13 cellular contexts compared by ENCODE assay signal in genomic region chr11:108170191-108170590, GRCh38. TPM values are rescaled to one million over a fixed set of nuclear protein-coding genes. Genes with fewer than 3 reads are reported as not detected.
DNase-seq lines count a peak whose midpoint lies in the region; ATAC-seq, FAIRE-seq and TF ChIP-seq lines count a peak whose summit lies in the region.
"Had no signal": no experiment of that assay in that cellular context is flagged by ENCODE, and none has a peak within 500 bp of the region (broad histone marks: within the 10 kb centered on the region; RNA-seq: fewer than 3 reads in every experiment).

No MANE protein-coding gene starts in this region.

- ATAC-seq in HG02610 (IDR thresholded peaks at IDR 0.05; ENCODE audit: unreplicated experiment): peak; percentile 65
- ATAC-seq in GM12878: peak; percentile 66

- H3K4me1 ChIP-seq in GM12878 (ENCODE audit: control insufficient read depth, insufficient read depth, low read length) (peaks cover 13% of the 10 kb centered on the region), osteoblast (ENCODE audit: insufficient read depth, low read length) (no peaks in the 10 kb centered on the region)

- RAD21 ChIA-PET in GM12878 (lab: Charles Lee; ENCODE audit: unreplicated experiment): no interaction called here

- no peak for FAIRE-seq in GM12878 (lab: Jason Lieb, UNC)

- H3K27ac Mint-ChIP-seq in activated T-cell treated with anti-CD3 and anti-CD28 coated beads, Interleukin-2, amount 50 U/mL, for 24 hours: peak overlapping the region; percentile 91

- H3K36me3 ChIP-seq in GM12878 (ENCODE audit: control insufficient read depth in 2 of 2, insufficient read depth in 2 of 2, low read length in 1 of 2) (peaks cover 4 to 34% of the 10 kb centered on the region in 2 experiments), osteoblast (ENCODE audit: insufficient read depth, low read length) (peaks cover 34% of the 10 kb centered on the region)

- peaks cover 96% of the 10 kb centered on the region for H3K36me3 Mint-ChIP-seq in activated T-cell treated with anti-CD3 and anti-CD28 coated beads, Interleukin-2, amount 50 U/mL, for 24 hours (ENCODE audit: low read depth)

- CTCF ChIA-PET in GM12878 (lab: Yijun Ruan, JAX): no interaction called here

- in situ Hi-C loops in GM12878 (cut with MboI): no loop called here

- TF ChIP-seq RAD21 in GM12878 (IDR thresholded peaks at IDR 0.05; ENCODE audit: insufficient read depth, low read depth, low read length): no peak

- intact Hi-C loops in GM12878 (cut with micrococcal nuclease; ENCODE audit: unreplicated experiment): no loop called here

- H3K27ac ChIP-seq in GM12878 (ENCODE audit: control insufficient read depth, insufficient read depth) (peak overlapping the region; percentile 43), osteoblast (ENCODE audit: low read depth, low read length) (peak overlapping the region; percentile 29)

- no peaks in the 10 kb centered on the region for H4K20me1 ChIP-seq in GM12878 (ENCODE audit: control insufficient read depth, insufficient read depth)
- H4K20me1 ChIP-seq in osteoblast (ENCODE audit: insufficient read depth, low read length): no peaks in the 10 kb centered on the region

- no peak for TF ChIP-seq CTCF in GM12878 (IDR thresholded peaks at IDR 0.05 in 2 of 3, conservative IDR thresholded peaks at IDR 0.05 in 1 of 3; ENCODE audit: control insufficient read depth in 2 of 3, extremely low read depth in 1 of 3, insufficient read depth in 1 of 3, low read depth in 3 of 3, low read length in 3 of 3)
- TF ChIP-seq CTCF in osteoblast (IDR thresholded peaks at IDR 0.05; ENCODE audit: extremely low read depth, low read depth, low read length): no peak

- H3K4me2 ChIP-seq in GM12878 (ENCODE audit: control insufficient read depth, insufficient read depth): peak overlapping the region; percentile 35; the same call in 1 of the 2 replicates
- H3K4me2 ChIP-seq in osteoblast (ENCODE audit: insufficient read depth, low read length): peak overlapping the region; percentile 71

- TF ChIP-seq EP300 in GM12878 (IDR thresholded peaks at IDR 0.05; ENCODE audit: borderline replicate concordance in 1 of 2, control insufficient read depth in 1 of 2, low read depth in 2 of 2, low read length in 2 of 2): no peak

- BruUV-seq in GM12878 (replicated peaks; lab: Mats Ljungman, UMichigan): no TSS peak

- no peak for TF ChIP-seq POLR2A in GM12878 (IDR thresholded peaks at IDR 0.05; ENCODE audit: low read depth, low read length)

- 19% methylated on average over 2 of the region's 2 CpGs for WGBS in GM12878 (ENCODE audit: insufficient coverage, insufficient replicate concordance, low lambda C conversion rate, missing lambda C conversion rate)

- H3K9me3 ChIP-seq in GM12878 (replicated peaks; ENCODE audit: control insufficient read depth, insufficient read depth, low read length) (no peaks in the 10 kb centered on the region), osteoblast (ENCODE audit: low read depth, low read length) (no peaks in the 10 kb centered on the region)

- H3K27me3 ChIP-seq in GM12878 (replicated peaks in 1 of 2; ENCODE audit: control insufficient read depth in 2 of 2, insufficient read depth in 2 of 2, low read length in 1 of 2): no peaks in the 10 kb centered on the region
- H3K27me3 ChIP-seq in osteoblast (ENCODE audit: insufficient read depth, low read length): no peaks in the 10 kb centered on the region

- H3K79me2 ChIP-seq in GM12878 (ENCODE audit: control insufficient read depth, insufficient read depth, low read length): no peaks in the 10 kb centered on the region
- no peaks in the 10 kb centered on the region for H3K79me2 ChIP-seq in osteoblast (ENCODE audit: insufficient read depth, low read length)

- H3K4me1 Mint-ChIP-seq in activated T-cell treated with anti-CD3 and anti-CD28 coated beads, Interleukin-2, amount 50 U/mL, for 24 hours (ENCODE audit: low read depth): peaks cover 55% of the 10 kb centered on the region

- H3K9ac ChIP-seq in GM12878 (ENCODE audit: control insufficient read depth, insufficient read depth, low read length): no peak overlapping the region

- no peak overlapping the region for H3K4me3 Mint-ChIP-seq in activated T-cell treated with anti-CD3 and anti-CD28 coated beads, Interleukin-2, amount 50 U/mL, for 24 hours

- H3K27me3 Mint-ChIP-seq in activated T-cell treated with anti-CD3 and anti-CD28 coated beads, Interleukin-2, amount 50 U/mL, for 24 hours: no peaks in the 10 kb centered on the region

- H3K4me3 ChIP-seq in GM12878 (peak overlapping the region; percentile 43; the same call in 1 of the 2 replicates), osteoblast (ENCODE audit: insufficient read depth, low read length) (peak overlapping the region; percentile 55)

- SMC1A ChIA-PET in GM12878 (lab: Charles Lee; ENCODE audit: uncharacterized antibody, unreplicated experiment): interaction anchor here (1.0 to 1.8 kb wide), 3 partner anchors 11 to 51 kb away, joined by 3 to 4 read pairs (median 3); no protein-coding TSS in a partner anchor

- POLR2A ChIA-PET in GM12878 (lab: Charles Lee): no interaction called here

- no peaks in the 10 kb centered on the region for H3K9me3 Mint-ChIP-seq in activated T-cell treated with anti-CD3 and anti-CD28 coated beads, Interleukin-2, amount 50 U/mL, for 24 hours

- H2AFZ ChIP-seq in GM12878 (ENCODE audit: control insufficient read depth, low read depth, low read length) (no peak overlapping the region), osteoblast (ENCODE audit: low read length) (peak overlapping the region; percentile 33)

- DNase-seq in activated T-cell treated with anti-CD3 and anti-CD28 coated beads, Interleukin-2, amount 50 U/mL, for 24 hours: no peak
- DNase-seq in activated T-cell treated with anti-CD3 and anti-CD28 coated beads, Interleukin-2, amount 50 U/mL, for 1 hour: no peak
- DNase-seq in GM12878 (ENCODE audit: low read depth, low spot score) (no peak), osteoblast (ENCODE audit: insufficient read length, low spot score, missing footprints) (no peak)
- DNase-seq in stimulated activated CD4-positive, alpha-beta T cell treated with anti-CD3 and anti-CD28 coated beads, Interleukin-1b, Interleukin-23, amount 100 ng/mL, for 48 hours: no peak
- no peak for DNase-seq in central memory CD4-positive, alpha-beta T cell
- no peak for DNase-seq in stimulated activated CD4-positive, alpha-beta T cell treated with anti-CD3 and anti-CD28 coated beads, Interleukin-2, amount 100 ng/mL, for 48 hours
- DNase-seq: ACHN; activated naive CD4-positive, alpha-beta T cell treated with anti-CD3 and anti-CD28 coated beads, Interleukin-2, amount 50 U/mL, for 16 hours; mammary epithelial cell; OCI-M1; trophoblast cell had no signal

RNA-seq across cellular contexts. Expression of gene ACAT1, which starts 48.8 kb away (rescaled TPM):
- 41.0 and 49.3 TPM in 2 replicates for total RNA-seq in GM12878 (2013; cell fraction: nucleolus; rRNA removed)
- total RNA-seq in GM12878 (2014; rRNA removed): 75.9 and 80.8 TPM in 2 replicates
- total RNA-seq in GM12878 (2014; rRNA removed; fragmentation: Illumina TruSeq; extraction: Trizol): 88.9 and 91.5 TPM in 2 replicates
- total RNA-seq in GM12878 (2021): 57.1 and 62.2 TPM in 2 replicates
- 39.0 TPM for polyA plus RNA-seq in GM12878 (2011; ENCODE audit: low read depth)
- polyA plus RNA-seq in GM12878 (2011; rRNA removed): 139 and 177 TPM in 2 replicates
- 46.3 and 51.9 TPM in 2 replicates for polyA plus RNA-seq in GM12878 (2011; cell fraction: cytosol; rRNA removed)
- 33.2 and 35.9 TPM in 2 replicates for polyA plus RNA-seq in GM12878 (2011; cell fraction: nucleus; rRNA removed)
- polyA plus RNA-seq in GM12878 (2012): 43.1 and 51.9 TPM in 2 replicates
- polyA plus RNA-seq in GM12878 (2014; fragmentation: Illumina TruSeq; extraction: Trizol): 88.4 and 106 TPM in 2 replicates
- 10 to 100 TPM; 58.2 to 93.5 TPM for polyA plus RNA-seq in GM12878 (2014; fragmentation: Nextera tagmentation; extraction: Ambion mirVana)
- 96.1 and 97.9 TPM in 2 replicates for polyA plus RNA-seq in GM12878 (2014; rRNA removed)
- 100 to 1,000 TPM; 127 to 130 TPM for polyA plus RNA-seq in GM12878 (2016; fragmentation: Nextera tagmentation; extraction: Ambion mirVana)
- 50.1 and 63.1 TPM in 2 replicates for polyA minus RNA-seq in GM12878 (2011; rRNA and poly(A)+ RNA removed)
- polyA minus RNA-seq in GM12878 (2011; cell fraction: cytosol; rRNA and poly(A)+ RNA removed): 13.9 and 19.0 TPM in 2 replicates
- 5.8 and 15.5 TPM in 2 replicates for polyA minus RNA-seq in GM12878 (2011; cell fraction: nucleus; rRNA and poly(A)+ RNA removed)
- 96.6 and 105 TPM in 2 replicates for total RNA-seq in osteoblast

RNA-seq across cellular contexts. Expression of gene NPAT, which starts 52.2 kb away (rescaled TPM):
- total RNA-seq in GM12878 (2013; cell fraction: nucleolus; rRNA removed): 104 and 106 TPM in 2 replicates
- total RNA-seq in GM12878 (2014; rRNA removed) (17.9 and 19.9 TPM in 2 replicates), GM12878 (2014; rRNA removed; fragmentation: Illumina TruSeq; extraction: Trizol) (31.6 and 32.8 TPM in 2 replicates), GM12878 (2021) (21.1 and 22.7 TPM in 2 replicates), osteoblast (16.6 and 20.9 TPM in 2 replicates)
- 3.7 TPM for polyA plus RNA-seq in GM12878 (2011; ENCODE audit: low read depth)
- polyA plus RNA-seq in GM12878 (2011; rRNA removed) (19.4 and 27.1 TPM in 2 replicates), GM12878 (2014; fragmentation: Illumina TruSeq; extraction: Trizol) (22.7 and 26.4 TPM in 2 replicates), GM12878 (2014; fragmentation: Nextera tagmentation; extraction: Ambion mirVana) (1 to 10 TPM; 7.5 to 9.8 TPM), GM12878 (2014; rRNA removed) (13.5 and 15.7 TPM in 2 replicates), GM12878 (2016; fragmentation: Nextera tagmentation; extraction: Ambion mirVana) (10 to 100 TPM; 20.9 to 23.7 TPM)
- 8.4 and 8.9 TPM in 2 replicates for polyA plus RNA-seq in GM12878 (2011; cell fraction: cytosol; rRNA removed)
- polyA plus RNA-seq in GM12878 (2011; cell fraction: nucleus; rRNA removed): 14.0 and 16.3 TPM in 2 replicates
- 6.6 and 11.2 TPM in 2 replicates for polyA plus RNA-seq in GM12878 (2012)
- polyA minus RNA-seq in GM12878 (2011; rRNA and poly(A)+ RNA removed): 34.6 and 50.3 TPM in 2 replicates
- 11.4 and 12.4 TPM in 2 replicates for polyA minus RNA-seq in GM12878 (2011; cell fraction: cytosol; rRNA and poly(A)+ RNA removed)
- 22.7 and 27.8 TPM in 2 replicates for polyA minus RNA-seq in GM12878 (2011; cell fraction: nucleus; rRNA and poly(A)+ RNA removed)

RNA-seq across cellular contexts. Expression of gene ATM, which starts 52.7 kb away (rescaled TPM):
- 988 and 998 TPM in 2 replicates for total RNA-seq in GM12878 (2013; cell fraction: nucleolus; rRNA removed)
- 56.1 and 57.5 TPM in 2 replicates for total RNA-seq in GM12878 (2014; rRNA removed)
- 84.6 and 91.5 TPM in 2 replicates for total RNA-seq in GM12878 (2014; rRNA removed; fragmentation: Illumina TruSeq; extraction: Trizol)
- 53.7 and 58.4 TPM in 2 replicates for total RNA-seq in GM12878 (2021)
- polyA plus RNA-seq in GM12878 (2011; ENCODE audit: low read depth): 40.3 TPM
- polyA plus RNA-seq in GM12878 (2011; rRNA removed): 90.7 and 168 TPM in 2 replicates
- 27.5 and 35.1 TPM in 2 replicates for polyA plus RNA-seq in GM12878 (2011; cell fraction: cytosol; rRNA removed)
- polyA plus RNA-seq in GM12878 (2011; cell fraction: nucleus; rRNA removed): 123 and 184 TPM in 2 replicates
- polyA plus RNA-seq in GM12878 (2012): 60.6 and 61.4 TPM in 2 replicates
- polyA plus RNA-seq in GM12878 (2014; fragmentation: Illumina TruSeq; extraction: Trizol): 45.0 and 70.6 TPM in 2 replicates
- 10 to 100 TPM; 10.0 to 10.5 TPM for polyA plus RNA-seq in GM12878 (2014; fragmentation: Nextera tagmentation; extraction: Ambion mirVana)
- 26.8 and 35.5 TPM in 2 replicates for polyA plus RNA-seq in GM12878 (2014; rRNA removed)
- polyA plus RNA-seq in GM12878 (2016; fragmentation: Nextera tagmentation; extraction: Ambion mirVana): 10 to 100 TPM; 14.6 to 19.5 TPM
- polyA minus RNA-seq in GM12878 (2011; rRNA and poly(A)+ RNA removed): 120 and 136 TPM in 2 replicates
- 40.5 and 55.9 TPM in 2 replicates for polyA minus RNA-seq in GM12878 (2011; cell fraction: cytosol; rRNA and poly(A)+ RNA removed)
- 184 and 361 TPM in 2 replicates for polyA minus RNA-seq in GM12878 (2011; cell fraction: nucleus; rRNA and poly(A)+ RNA removed)
- 120 and 172 TPM in 2 replicates for total RNA-seq in osteoblast
